8 cellular contexts compared by ENCODE assay signal in genomic region chr2:54524236-54524991, GRCh38.
DNase-seq lines count a peak whose midpoint lies in the region; ATAC-seq and TF ChIP-seq lines count a peak whose summit lies in the region.

No MANE protein-coding gene starts in this region.

- no peaks in the 10 kb centered on the region for H3K9me3 ChIP-seq in thyroid gland
- no peaks in the 10 kb centered on the region for H3K9me3 ChIP-seq in endodermal cell (ENCODE audit: control insufficient read depth, low read length)
- H3K9me3 ChIP-seq in OCI-LY7 (ENCODE audit: low read length), result no peaks in the 10 kb centered on the region

- intact Hi-C loops in left cardiac atrium (cut with DNase I), result loop anchor here in 1 of 2 donors (5.0 to 10.0 kb wide), 4 partner anchors 62 to 320 kb away; no protein-coding TSS in a partner anchor
- intact Hi-C loops in thyroid gland (cut with DNase I), result loop anchor here (10.0 kb wide), 2 partner anchors 100 to 180 kb away; no protein-coding TSS in a partner anchor
- intact Hi-C loops in OCI-LY7 (cut with micrococcal nuclease; ENCODE audit: unreplicated experiment), result loop anchor here (10.0 kb wide), 1 partner anchor 650 kb away; no protein-coding TSS in a partner anchor

- H3K9ac ChIP-seq in endodermal cell (ENCODE audit: extremely low read depth, low read length, poor library complexity, severe bottlenecking), result no peak overlapping the region

- TF ChIP-seq CTCF in thyroid gland (IDR thresholded peaks at IDR 0.05) (peak in 1 of 6 experiments; percentile 33), endodermal cell (conservative IDR thresholded peaks at IDR 0.05) (no peak), OCI-LY7 (conservative IDR thresholded peaks at IDR 0.05; ENCODE audit: low read length) (no peak)

- no peaks in the 10 kb centered on the region for H3K9me3 Mint-ChIP-seq in endodermal cell

- ATAC-seq in GM18873 (IDR thresholded peaks at IDR 0.05; ENCODE audit: low FRiP score, unreplicated experiment), result peak; percentile 66
- ATAC-seq in HG03175 (IDR thresholded peaks at IDR 0.05; ENCODE audit: unreplicated experiment), result peak; percentile 69
- ATAC-seq in left cardiac atrium, result peak; percentile 72 to 73

- TF ChIP-seq POLR2A in thyroid gland (IDR thresholded peaks at IDR 0.05), result no peak

- peaks cover 29% of the 10 kb centered on the region for H3K36me3 Mint-ChIP-seq in endodermal cell (ENCODE audit: low read depth)

- H3K36me3 ChIP-seq in thyroid gland, result peaks cover 15 to 20% of the 10 kb centered on the region in 2 donors
- H3K36me3 ChIP-seq in endodermal cell (ENCODE audit: control insufficient read depth, insufficient read depth, low read length), result peaks cover 21% of the 10 kb centered on the region
- no peaks in the 10 kb centered on the region for H3K36me3 ChIP-seq in OCI-LY7 (ENCODE audit: insufficient read depth, low read length)

- WGBS in thyroid gland, 2 donors, result 57 to 60% methylated on average over 13 of the region's 13 CpGs
- WGBS in endodermal cell (ENCODE audit: insufficient coverage in 1 of 2, insufficient read length in 1 of 2), 2 experiments, result 94 to 95% methylated on average over 12 to 13 of the region's 13 CpGs

- no peak overlapping the region for H2AFZ ChIP-seq in OCI-LY7 (ENCODE audit: low read length)

- H4K20me1 ChIP-seq in OCI-LY7 (ENCODE audit: insufficient read depth, low read length), result no peaks in the 10 kb centered on the region

- H3K4me1 ChIP-seq in thyroid gland, result peaks cover 27 to 45% of the 10 kb centered on the region in 2 donors
- no peaks in the 10 kb centered on the region for H3K4me1 ChIP-seq in endodermal cell (ENCODE audit: control insufficient read depth, insufficient read depth, low read length)
- H3K4me1 ChIP-seq in OCI-LY7 (ENCODE audit: insufficient read depth, low read length, poor library complexity, severe bottlenecking), result peaks cover 15% of the 10 kb centered on the region

- POLR2A ChIA-PET in OCI-LY7 (lab: Charles Lee), result interaction anchor here (0.6 to 2.7 kb wide), 8 partner anchors 10 to 195 kb away, joined by 3 to 9 read pairs (median 4); no protein-coding TSS in a partner anchor

- H3K27me3 ChIP-seq in thyroid gland (no peaks in the 10 kb centered on the region), endodermal cell (ENCODE audit: control insufficient read depth, insufficient read depth, low read length, poor library complexity, severe bottlenecking) (no peaks in the 10 kb centered on the region)

- DNase-seq in AG08395 (ENCODE audit: low spot score) (peak; percentile 68), T1000 (lab: John Stamatoyannopoulos, UW) (peak; percentile 11), left cardiac atrium (peak; percentile 32), thyroid gland (peak; percentile 72 to 79), endodermal cell (no peak), OCI-LY7 (ENCODE audit: low spot score) (no peak)

- H3K4me3 ChIP-seq in thyroid gland (replicated peaks in 1 of 3), result no peak overlapping the region
- H3K4me3 ChIP-seq in endodermal cell (ENCODE audit: low read length), result no peak overlapping the region
- H3K4me3 ChIP-seq in OCI-LY7 (ENCODE audit: low read depth, low read length, poor library complexity, severe bottlenecking), result no peak overlapping the region

- no peak overlapping the region for H3K4me2 ChIP-seq in OCI-LY7 (ENCODE audit: low read length)

- H3K9me2 ChIP-seq in OCI-LY7 (ENCODE audit: insufficient read depth, low read length), result no peaks in the 10 kb centered on the region

- CTCF ChIA-PET in OCI-LY7 (lab: Charles Lee; ENCODE audit: unreplicated experiment), result interaction anchor here (0.6 to 2.2 kb wide), 5 partner anchors 68 to 180 kb away, joined by 3 to 5 read pairs (median 3); no protein-coding TSS in a partner anchor

- no peaks in the 10 kb centered on the region for H3K79me2 ChIP-seq in OCI-LY7 (ENCODE audit: insufficient read depth, low read depth, low read length)

- no peaks in the 10 kb centered on the region for H3K27me3 Mint-ChIP-seq in endodermal cell (ENCODE audit: insufficient read depth)

- no peak overlapping the region for H3K27ac Mint-ChIP-seq in endodermal cell

- peak overlapping the region; percentile 84 to 92 (median 88) for H3K27ac ChIP-seq in thyroid gland
- no peak overlapping the region for H3K27ac ChIP-seq in endodermal cell (ENCODE audit: low read depth, low read length)
- no peak overlapping the region for H3K27ac ChIP-seq in OCI-LY7 (ENCODE audit: low read depth, low read length, poor library complexity, severe bottlenecking)

- peaks cover 3% of the 10 kb centered on the region for H3K4me1 Mint-ChIP-seq in endodermal cell

- no TSS peak for BruUV-seq in OCI-LY7 (replicated peaks; lab: Mats Ljungman, UMichigan)

- H3K4me3 Mint-ChIP-seq in endodermal cell, result no peak overlapping the region

Comparison
In these comparisons a context has a peak if more than half of its experiments do, and no peak if none do; other contexts are left out.
1. DNase-seq: peak in AG08395 (single experiment), T1000 (single experiment), left cardiac atrium (single experiment) and thyroid gland (2 of 2); none in endodermal cell (single experiment) and OCI-LY7 (single experiment).
2. H3K27ac ChIP-seq: peak in thyroid gland (3 of 3); none in endodermal cell (single experiment) and OCI-LY7 (single experiment).
3. Peak in every context shown above with its lines, with median percentiles within 50 percentile points of each other: ATAC-seq.